8 cellular contexts compared by ENCODE assay signal in the genomic region with DNA sequence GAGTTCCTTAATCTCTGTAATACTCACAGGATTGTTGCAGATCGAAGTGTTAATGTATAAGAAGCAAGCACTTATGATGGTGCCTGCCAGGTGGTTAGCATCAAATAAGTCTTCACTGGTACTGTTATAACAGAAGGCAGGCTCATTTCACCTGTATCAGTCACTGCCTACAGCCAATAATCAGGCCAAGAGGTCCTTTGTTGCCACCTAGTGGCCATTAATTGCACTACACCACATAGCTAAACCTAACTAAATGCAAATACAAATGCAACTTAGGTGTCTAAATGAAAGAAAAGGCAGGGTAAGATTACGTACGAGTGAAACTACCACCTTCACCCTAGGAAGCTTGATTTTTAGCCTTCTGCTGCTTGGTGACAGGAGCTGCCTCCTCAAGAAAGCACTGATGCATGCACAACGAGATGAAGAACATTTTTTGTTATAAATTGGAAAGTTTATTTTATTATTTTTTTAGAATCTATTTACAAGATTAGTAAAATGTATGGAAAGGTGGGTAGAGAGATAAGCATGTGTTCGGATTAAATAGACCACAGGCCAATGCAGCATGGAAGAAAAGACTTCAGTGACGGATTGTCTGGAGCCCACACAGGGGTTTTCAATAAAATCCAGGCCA.
A peak's percentile ranks its signal among the peaks of the same experiment; 100 is the strongest.
DNase-seq lines count a peak whose midpoint lies in the region; ATAC-seq and TF ChIP-seq lines count a peak whose summit lies in the region.

No MANE protein-coding gene starts in this region.

- H3K9me3 Mint-ChIP-seq in T-cell: no peaks in the 10 kb centered on the region

- TF ChIP-seq RAD21 in liver (IDR thresholded peaks at IDR 0.05): peak; percentile 87 to 94

- H3K36me3 ChIP-seq in liver (ENCODE audit: control insufficient read depth in 4 of 4, insufficient read depth in 3 of 4, low read depth in 1 of 4, low read length in 3 of 4): no peaks in the 10 kb centered on the region

- H3K9ac ChIP-seq in liver (ENCODE audit: low read depth in 1 of 2, low read length in 2 of 2): no peak overlapping the region

- no peaks in the 10 kb centered on the region for H3K36me3 Mint-ChIP-seq in T-cell

- peak; percentile 61 for ATAC-seq in GM18508 (IDR thresholded peaks at IDR 0.05; ENCODE audit: insufficient read depth, unreplicated experiment)
- ATAC-seq in HG02943 (IDR thresholded peaks at IDR 0.05; ENCODE audit: low read depth, unreplicated experiment): peak; percentile 81
- ATAC-seq in T-cell (replicated peaks in 1 of 4): peak in 2 of 4 experiments; percentile 30 to 48

- no peak overlapping the region for H3K27ac ChIP-seq in liver (ENCODE audit: low read depth in 1 of 2, low read length in 2 of 2)

- POLR2A ChIA-PET in T-cell (lab: Charles Lee): interaction anchor here in 1 of 2 donors (1.4 kb wide), 1 partner anchor 12 kb away, joined by 4 read pairs; no protein-coding TSS in a partner anchor

- DNase-seq in Ammon's horn (ENCODE audit: low spot score) (peak; percentile 80), NCI-H146 treated with DMSO at 0.1 percent for 48 hours (lab: John Stamatoyannopoulos, UW; ENCODE audit: unreplicated experiment) (peak; percentile 65), T-cell (peak in 18 of 34 experiments; percentile 2 to 36 (median 15)), cerebellar cortex (ENCODE audit: low spot score) (peak; percentile 72)
- DNase-seq in stimulated activated CD8-positive, alpha-beta memory T cell treated with anti-CD3 and anti-CD28 coated beads, Interleukin-7, amount 100 ng/mL, for 24 hours (ENCODE audit: low read depth): peak; percentile 16

- CTCF ChIA-PET in T-cell (lab: Charles Lee): interaction anchor here (0.6 to 1.5 kb wide), 5 partner anchors 12 to 596 kb away, joined by 3 read pairs; no protein-coding TSS in a partner anchor

- H3K27ac Mint-ChIP-seq in T-cell: no peak overlapping the region

- peaks cover 0 to 9% of the 10 kb centered on the region in 2 donors for H3K27me3 Mint-ChIP-seq in T-cell

- no peaks in the 10 kb centered on the region for H3K9me3 ChIP-seq in liver (ENCODE audit: control insufficient read depth in 4 of 4, low read length in 3 of 4)

- WGBS in liver: 32% methylated on average over 6 of the region's 6 CpGs

- no peaks in the 10 kb centered on the region for H3K4me1 Mint-ChIP-seq in T-cell

- TF ChIP-seq CTCF in liver (IDR thresholded peaks at IDR 0.05; ENCODE audit: low read depth, low read length, missing input control): peak; percentile 94

- H3K4me1 ChIP-seq in liver (ENCODE audit: control insufficient read depth in 4 of 4, insufficient read depth in 4 of 4, low read length in 3 of 4): no peaks in the 10 kb centered on the region

- H3K4me3 Mint-ChIP-seq in T-cell: no peak overlapping the region

- H3K27me3 ChIP-seq in liver (ENCODE audit: control insufficient read depth in 4 of 4, insufficient read depth in 4 of 4, low read length in 3 of 4): no peaks in the 10 kb centered on the region

- H3K4me3 ChIP-seq in liver (ENCODE audit: low read depth in 1 of 3, low read length in 3 of 3): no peak overlapping the region

TF ChIP-seq in liver, 16 proteins besides CTCF, POLR2A, EP300 and RAD21:
- no peak for TF ChIP-seq TAF1 (conservative IDR thresholded peaks at IDR 0.05)
- TF ChIP-seq NR2F2 (IDR thresholded peaks at IDR 0.05): no peak
- no peak for TF ChIP-seq GABPA (IDR thresholded peaks at IDR 0.05 in 1 of 2, conservative IDR thresholded peaks at IDR 0.05 in 1 of 2)
- TF ChIP-seq JUND (IDR thresholded peaks at IDR 0.05): no peak
- no peak for TF ChIP-seq RXRA (IDR thresholded peaks at IDR 0.05)
- TF ChIP-seq, protein P1, sequence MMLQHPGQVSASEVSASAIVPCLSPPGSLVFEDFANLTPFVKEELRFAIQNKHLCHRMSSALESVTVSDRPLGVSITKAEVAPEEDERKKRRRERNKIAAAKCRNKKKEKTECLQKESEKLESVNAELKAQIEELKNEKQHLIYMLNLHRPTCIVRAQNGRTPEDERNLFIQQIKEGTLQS (IDR thresholded peaks at IDR 0.05): no peak
TF ChIP-seq in liver: peak in this region for 0.

Comparison
In these comparisons a context has a peak if more than half of its experiments do, and no peak if none do; other contexts are left out.
1. DNase-seq: peak in every context shown above with its lines; median percentile 80 in Ammon's horn; 72 in cerebellar cortex; 65 in NCI-H146 treated with DMSO at 0.1 percent for 48 hours; 16 in stimulated activated CD8-positive, alpha-beta memory T cell treated with anti-CD3 and anti-CD28 coated beads, Interleukin-7, amount 100 ng/mL, for 24 hours; 15 in T-cell.